Comparison of ENCODE assay signal across 21 cellular contexts in genomic region chr12:15364221-15365170, GRCh38. TPM values are rescaled to one million over a fixed set of nuclear protein-coding genes. Genes with fewer than 3 reads are reported as not detected.
DNase-seq lines count a peak whose midpoint lies in the region; TF ChIP-seq lines count a peak whose summit lies in the region.
"Had no signal": no experiment of that assay in that cellular context is flagged by ENCODE, and none has a peak within 500 bp of the region (broad histone marks: within the 10 kb centered on the region; RNA-seq: fewer than 3 reads in every experiment).

No MANE protein-coding gene starts in this region.

- no peak overlapping the region for H3K27ac ChIP-seq in PC-9
- H3K27ac ChIP-seq: hepatocyte, left ventricle myocardium inferior had no signal

- intact Hi-C loops in PC-9 (cut with micrococcal nuclease; ENCODE audit: unreplicated experiment): no loop called here

- H3K4me1 Mint-ChIP-seq in glutamatergic neuron (ENCODE audit: low read depth, unreplicated experiment): peaks cover 4% of the 10 kb centered on the region
- H3K4me1 Mint-ChIP-seq: activated CD4-positive, alpha-beta T cell treated with anti-CD3 and anti-CD28 coated beads, Interleukin-2, amount 10 ng/mL, durations not matched to agents 7 days and 5 days; activated naive CD8-positive, alpha-beta T cell treated with anti-CD3 and anti-CD28 coated beads for 36 hours; CD14-positive monocyte had no signal

- CTCF ChIA-PET in PC-9 (lab: Charles Lee): no interaction called here

- no peaks in the 10 kb centered on the region for H3K36me3 ChIP-seq in PC-9 (ENCODE audit: low read depth)
- H3K36me3 ChIP-seq: left ventricle myocardium inferior had no signal

- no peaks in the 10 kb centered on the region for H3K27me3 ChIP-seq in PC-9 (ENCODE audit: insufficient read depth, low read depth)
- H3K27me3 ChIP-seq: hepatocyte had no signal

- H3K9me3 Mint-ChIP-seq in glutamatergic neuron (ENCODE audit: unreplicated experiment): no peaks in the 10 kb centered on the region
- H3K9me3 Mint-ChIP-seq: activated CD4-positive, alpha-beta T cell treated with anti-CD3 and anti-CD28 coated beads, Interleukin-2, amount 10 ng/mL, durations not matched to agents 7 days and 5 days; activated naive CD8-positive, alpha-beta T cell treated with anti-CD3 and anti-CD28 coated beads for 36 hours; activated T-cell treated with anti-CD3 and anti-CD28 coated beads, Interleukin-2, amount 50 U/mL, for 24 hours had no signal

- H3K4me3 ChIP-seq in PC-9 (peak overlapping the region; percentile 9; the same call in 1 of the 2 replicates), fibroblast of mammary gland (ENCODE audit: control insufficient read depth, low read depth, low read length) (no peak overlapping the region)
- H3K4me3 ChIP-seq: GM12878, hepatocyte, left ventricle myocardium inferior had no signal

- no TSS peak for BruUV-seq in PC-9 (replicated peaks; lab: Mats Ljungman, UMichigan)

- no peaks in the 10 kb centered on the region for H3K79me2 ChIP-seq in PC-9 (ENCODE audit: low read depth)
- H3K79me2 ChIP-seq: hepatocyte had no signal

- DNase-seq in DMS53 (lab: John Stamatoyannopoulos, UW) (peak; percentile 29), DMS53 treated with DMSO at 0.1 percent for 48 hours (lab: John Stamatoyannopoulos, UW; ENCODE audit: unreplicated experiment) (no peak), PC-9 (peak; percentile 34 to 84), fibroblast of mammary gland (ENCODE audit: low read depth) (peak; percentile 70), stromal cell of bone marrow (ENCODE audit: low read depth) (peak; percentile 54), NCI-H1436 (lab: John Stamatoyannopoulos, UW) (no peak), glutamatergic neuron (no peak)
- no peak for DNase-seq in activated CD4-positive, alpha-beta T cell treated with anti-CD3 and anti-CD28 coated beads for 4 hours
- DNase-seq: activated CD4-positive, alpha-beta T cell treated with anti-CD3 and anti-CD28 coated beads, Interleukin-2, amount 10 ng/mL, durations not matched to agents 7 days and 5 days; activated naive CD8-positive, alpha-beta T cell treated with anti-CD3 and anti-CD28 coated beads for 36 hours; activated T-cell treated with anti-CD3 and anti-CD28 coated beads, Interleukin-2, amount 50 U/mL, for 24 hours; KG1; left ventricle myocardium inferior; NCI-H2029; NCI-H774; SIG-M5; T1000 had no signal

- POLR2A ChIA-PET in PC-9 (lab: Charles Lee; ENCODE audit: unreplicated experiment): no interaction called here

- H2AFZ ChIP-seq in PC-9: no peak overlapping the region
- H2AFZ ChIP-seq: hepatocyte had no signal

- TF ChIP-seq CTCF in PC-9 (conservative IDR thresholded peaks at IDR 0.05): no peak
- TF ChIP-seq CTCF in fibroblast of mammary gland (conservative IDR thresholded peaks at IDR 0.05; ENCODE audit: control insufficient read depth, insufficient read depth, low read depth, low read length): no peak
- no peak for TF ChIP-seq CTCF in glutamatergic neuron (IDR thresholded peaks at IDR 0.05; ENCODE audit: partially characterized antibody, unreplicated experiment)

- H4K20me1 ChIP-seq in PC-9 (ENCODE audit: insufficient read depth): no peaks in the 10 kb centered on the region

- no peaks in the 10 kb centered on the region for H3K9me2 ChIP-seq in PC-9 (ENCODE audit: insufficient read depth)

- no peak overlapping the region for H3K27ac Mint-ChIP-seq in glutamatergic neuron (ENCODE audit: unreplicated experiment)
- H3K27ac Mint-ChIP-seq: activated CD4-positive, alpha-beta T cell treated with anti-CD3 and anti-CD28 coated beads, Interleukin-2, amount 10 ng/mL, durations not matched to agents 7 days and 5 days; activated naive CD8-positive, alpha-beta T cell treated with anti-CD3 and anti-CD28 coated beads for 36 hours; activated T-cell treated with anti-CD3 and anti-CD28 coated beads, Interleukin-2, amount 50 U/mL, for 24 hours; CD14-positive monocyte had no signal

- H3K4me3 Mint-ChIP-seq in glutamatergic neuron (ENCODE audit: unreplicated experiment): no peak overlapping the region
- H3K4me3 Mint-ChIP-seq: activated CD4-positive, alpha-beta T cell treated with anti-CD3 and anti-CD28 coated beads, Interleukin-2, amount 10 ng/mL, durations not matched to agents 7 days and 5 days; activated naive CD8-positive, alpha-beta T cell treated with anti-CD3 and anti-CD28 coated beads for 36 hours; activated T-cell treated with anti-CD3 and anti-CD28 coated beads, Interleukin-2, amount 50 U/mL, for 24 hours; CD14-positive monocyte had no signal

- no peaks in the 10 kb centered on the region for H3K27me3 Mint-ChIP-seq in glutamatergic neuron (ENCODE audit: unreplicated experiment)

- H3K9me3 ChIP-seq in PC-9 (ENCODE audit: insufficient read depth, low read depth): no peaks in the 10 kb centered on the region; the same call in 1 of the 2 replicates
- H3K9me3 ChIP-seq: left ventricle myocardium inferior had no signal

- no peaks in the 10 kb centered on the region for H3K36me3 Mint-ChIP-seq in glutamatergic neuron (ENCODE audit: unreplicated experiment)
- H3K36me3 Mint-ChIP-seq: activated naive CD8-positive, alpha-beta T cell treated with anti-CD3 and anti-CD28 coated beads for 36 hours; CD14-positive monocyte had no signal

- H3F3A ChIP-seq in PC-9 (ENCODE audit: insufficient read depth, low read depth): peaks cover 27% of the 10 kb centered on the region

- H3K4me2 ChIP-seq in PC-9: peak overlapping the region; percentile 52
- H3K4me2 ChIP-seq: hepatocyte had no signal

- peaks cover 30% of the 10 kb centered on the region for H3K4me1 ChIP-seq in PC-9 (replicated peaks; ENCODE audit: insufficient read depth)
- H3K4me1 ChIP-seq: left ventricle myocardium inferior had no signal

RNA-seq across cellular contexts. Expression of gene PTPRO, which starts 42.2 kb away (rescaled TPM):
- total RNA-seq in PC-9 (2021) (not detected in 2 replicates), glutamatergic neuron (ENCODE audit: unreplicated experiment) (32.5 TPM)
- total RNA-seq: A172 had no signal

Comparison
In these comparisons a context has a peak if more than half of its experiments do, and no peak if none do; other contexts are left out.
1. DNase-seq: peak in DMS53 (single experiment), PC-9 (2 of 2), fibroblast of mammary gland (single experiment) and stromal cell of bone marrow (single experiment); none in DMS53 treated with DMSO at 0.1 percent for 48 hours (single experiment), NCI-H1436 (single experiment), glutamatergic neuron (single experiment) and activated CD4-positive, alpha-beta T cell treated with anti-CD3 and anti-CD28 coated beads for 4 hours (0 of 2).
2. RNA of gene PTPRO, which starts 42.2 kb away (total RNA-seq): 32.5 TPM in glutamatergic neuron (single experiment); not detected in PC-9; every median in the first group is over 10 times any median in the second.